ENCODE assay signal across 2 cellular contexts in the genomic region with DNA sequence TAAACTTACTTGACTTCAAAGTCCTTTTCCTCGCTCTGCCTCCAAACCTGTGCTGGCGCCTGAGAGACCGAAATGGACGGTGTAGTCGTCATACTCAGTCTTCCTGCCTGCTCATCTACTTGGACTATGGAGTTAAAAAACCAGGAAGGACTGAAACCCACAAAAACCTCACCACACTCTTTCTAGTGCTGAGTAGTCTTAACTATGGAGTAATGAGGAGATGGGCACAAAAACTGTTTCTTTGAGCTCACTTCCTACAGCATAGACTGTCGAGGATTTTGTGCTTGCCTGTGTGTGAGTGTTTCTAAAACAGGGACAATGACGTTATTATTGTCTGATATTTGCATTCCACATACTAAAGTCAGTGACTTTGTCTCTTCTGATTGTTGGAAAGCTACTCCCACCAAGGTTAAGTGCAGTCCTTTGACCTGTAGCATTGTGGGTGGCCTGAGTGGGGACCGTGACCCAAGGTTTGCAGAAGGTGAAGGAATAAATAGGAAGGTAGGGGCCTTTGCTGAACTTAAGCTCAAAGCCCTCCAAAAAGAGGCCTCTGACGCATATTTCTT.
TF ChIP-seq lines count a peak whose summit lies in the region.

No MANE protein-coding gene starts in this region.

TF ChIP-seq in GM23338, 12 proteins besides CTCF, POLR2A, EP300 and RAD21 (continued from another document):
- TF ChIP-seq ZNF462 (CRISPR knock-in tag; IDR thresholded peaks at IDR 0.05) = no peak
- no peak for TF ChIP-seq NANOG (IDR thresholded peaks at IDR 0.05; ENCODE audit: borderline replicate concordance)
- no peak for TF ChIP-seq STAT1 (IDR thresholded peaks at IDR 0.05; ENCODE audit: unreplicated experiment)
- no peak for TF ChIP-seq ETS1 (IDR thresholded peaks at IDR 0.05)
- no peak for TF ChIP-seq POLR2AphosphoS5 (IDR thresholded peaks at IDR 0.05; ENCODE audit: low read depth)
- TF ChIP-seq ZNF331 (CRISPR knock-in tag; IDR thresholded peaks at IDR 0.05; ENCODE audit: low read depth) = no peak
- TF ChIP-seq ZNF114 (CRISPR knock-in tag; IDR thresholded peaks at IDR 0.05) = no peak

TF ChIP-seq in WTC11, 78 proteins besides CTCF, POLR2A, EP300 and RAD21 (continued from another document):
- no peak for TF ChIP-seq TEAD1 (CRISPR knock-in tag; IDR thresholded peaks at IDR 0.05)
- TF ChIP-seq GRHL2 (CRISPR knock-in tag; IDR thresholded peaks at IDR 0.05; ENCODE audit: insufficient replicate concordance, severe bottlenecking) = no peak
